Comparison of ENCODE assay signal across 19 cellular contexts in the genomic region with DNA sequence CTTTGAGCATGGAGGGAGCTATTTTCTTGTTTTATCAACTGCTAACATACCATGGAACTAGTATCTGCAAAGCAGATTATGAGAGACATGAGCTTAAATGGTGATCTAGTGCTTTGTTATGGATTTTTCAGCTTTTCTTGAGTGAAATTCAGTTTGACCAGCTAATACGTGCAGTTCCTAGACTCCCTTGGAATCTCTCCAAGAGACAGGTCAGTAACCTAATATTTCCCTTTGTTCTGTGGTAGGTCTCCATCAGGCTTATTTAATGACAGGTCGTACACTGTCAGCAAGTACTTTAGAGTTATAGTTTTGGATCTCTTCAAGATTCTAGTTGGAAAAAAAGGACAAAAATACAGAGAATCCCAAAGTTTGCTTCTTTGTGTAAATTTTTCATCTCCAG. TPM values are rescaled to one million over a fixed set of nuclear protein-coding genes. Genes with fewer than 3 reads are reported as not detected.
DNase-seq lines count a peak whose midpoint lies in the region; ATAC-seq and TF ChIP-seq lines count a peak whose summit lies in the region.
"Had no signal": no experiment of that assay in that cellular context is flagged by ENCODE, and none has a peak within 500 bp of the region (broad histone marks: within the 10 kb centered on the region; RNA-seq: fewer than 3 reads in every experiment).

No MANE protein-coding gene starts in this region.

- DNase-seq in DMS79 treated with DMSO at 0.1 percent for 48 hours (lab: John Stamatoyannopoulos, UW) (peak; percentile 74), NCI-H1105 (lab: John Stamatoyannopoulos, UW) (peak; percentile 22), choroid plexus epithelial cell (ENCODE audit: low read depth) (peak; percentile 41), occipital lobe (lab: John Stamatoyannopoulos, UW) (no peak)
- DNase-seq: ACHN, AML-193, DMS153, MV-4-11, NCI-H1436, NCI-H2081 treated with DMSO at 0.1 percent for 48 hours, NCI-H446, NCI-H774 had no signal

- no peak overlapping the region for H3K4me3 ChIP-seq in choroid plexus epithelial cell (ENCODE audit: low read depth, low read length)
- H3K4me3 ChIP-seq: HAP-1 had no signal

- no peak for ATAC-seq in activated CD4-positive, CD25-positive, alpha-beta regulatory T cell treated with anti-CD3 and anti-CD28 coated beads, Interleukin-2, amount 50 U/mL, for 24 hours
- ATAC-seq in GM18517 (IDR thresholded peaks at IDR 0.05; ENCODE audit: unreplicated experiment): no peak
- ATAC-seq: Panc1 had no signal

- TF ChIP-seq CTCF in choroid plexus epithelial cell (conservative IDR thresholded peaks at IDR 0.05; ENCODE audit: low read depth, low read length): no peak
- TF ChIP-seq CTCF in nephron (IDR thresholded peaks at IDR 0.05; ENCODE audit: unreplicated experiment in 3 of 3): no peak

- peaks cover 24% of the 10 kb centered on the region for H3K9me3 Mint-ChIP-seq in nephron

- no peaks in the 10 kb centered on the region for H3K27me3 Mint-ChIP-seq in nephron (ENCODE audit: low read depth)
- H3K27me3 Mint-ChIP-seq: IgD-negative memory B cell had no signal

- H3K4me3 Mint-ChIP-seq in nephron: no peak overlapping the region
- H3K4me3 Mint-ChIP-seq: CD14-positive monocyte, IgD-negative memory B cell had no signal

- peaks cover 5% of the 10 kb centered on the region for H3K4me1 Mint-ChIP-seq in nephron
- H3K4me1 Mint-ChIP-seq: IgD-negative memory B cell had no signal

- H3K27ac Mint-ChIP-seq in nephron: peak overlapping the region; percentile 69 to 71 (median 70)
- H3K27ac Mint-ChIP-seq: CD14-positive monocyte, IgD-negative memory B cell had no signal

- peaks cover 29% of the 10 kb centered on the region for H3K36me3 Mint-ChIP-seq in nephron (ENCODE audit: low read depth)

RNA-seq across cellular contexts. Expression of a gene that starts 43.9 kb away (rescaled TPM):
- 159 TPM for total RNA-seq in occipital lobe
